11 cellular contexts compared by ENCODE assay signal in genomic region chr2:44964704-44965343, GRCh38.
DNase-seq lines count a peak whose midpoint lies in the region; ATAC-seq and TF ChIP-seq lines count a peak whose summit lies in the region.
"Had no signal": no experiment of that assay in that cellular context is flagged by ENCODE, and none has a peak within 500 bp of the region (broad histone marks: within the 10 kb centered on the region; RNA-seq: fewer than 3 reads in every experiment).

No MANE protein-coding gene starts in this region.

- no peak for DNase-seq in AG04449 (ENCODE audit: low read depth, low spot score)
- DNase-seq in NCI-H524 treated with DMSO at 0.1 percent for 48 hours (lab: John Stamatoyannopoulos, UW): peak; percentile 41
- peak; percentile 65 for DNase-seq in fibroblast of mammary gland (ENCODE audit: low read depth)
- DNase-seq in GM03348 (ENCODE audit: low spot score): no peak
- DNase-seq: DMS153, GOT3, transverse colon had no signal

- peak; percentile 36 for TF ChIP-seq CTCF in AG04449 (IDR thresholded peaks at IDR 0.05; ENCODE audit: insufficient read depth, low read length, missing control alignments)
- peak; percentile 51 for TF ChIP-seq CTCF in GM12875 (IDR thresholded peaks at IDR 0.05; ENCODE audit: borderline replicate concordance, insufficient read depth, low read depth, low read length)
- TF ChIP-seq CTCF in fibroblast of mammary gland (conservative IDR thresholded peaks at IDR 0.05; ENCODE audit: control insufficient read depth, insufficient read depth, low read depth, low read length): peak; percentile 14

- H3K4me3 ChIP-seq in AG04449 (ENCODE audit: low read depth, low read length) (no peak overlapping the region), GM12875 (ENCODE audit: low read depth, low read length) (no peak overlapping the region), fibroblast of mammary gland (ENCODE audit: control insufficient read depth, low read depth, low read length) (no peak overlapping the region)
- H3K4me3 ChIP-seq: transverse colon had no signal

- no peak for ATAC-seq in GM19324 (IDR thresholded peaks at IDR 0.05; ENCODE audit: low FRiP score, unreplicated experiment)
- no peak for ATAC-seq in HG02759 (IDR thresholded peaks at IDR 0.05; ENCODE audit: unreplicated experiment)
- no peak for ATAC-seq in GM21360 (IDR thresholded peaks at IDR 0.05; ENCODE audit: unreplicated experiment)

- POLR2A ChIA-PET in AG04449 (lab: Yijun Ruan, JAX): no interaction called here

- CTCF ChIA-PET in AG04449 (lab: Yijun Ruan, JAX): interaction anchor here (0.6 to 2.1 kb wide), 10 partner anchors 9 to 572 kb away, joined by 3 to 9 read pairs (median 4); no protein-coding TSS in a partner anchor

Comparison
In these comparisons a context has a peak if more than half of its experiments do, and no peak if none do; other contexts are left out.
1. DNase-seq: peak in NCI-H524 treated with DMSO at 0.1 percent for 48 hours (single experiment) and fibroblast of mammary gland (single experiment); none in AG04449 (single experiment) and GM03348 (single experiment).
2. Peak in every context shown above with its lines, with median percentiles within 50 percentile points of each other: CTCF ChIP-seq.